Comparison of ENCODE assay signal across 13 cellular contexts in the genomic region with DNA sequence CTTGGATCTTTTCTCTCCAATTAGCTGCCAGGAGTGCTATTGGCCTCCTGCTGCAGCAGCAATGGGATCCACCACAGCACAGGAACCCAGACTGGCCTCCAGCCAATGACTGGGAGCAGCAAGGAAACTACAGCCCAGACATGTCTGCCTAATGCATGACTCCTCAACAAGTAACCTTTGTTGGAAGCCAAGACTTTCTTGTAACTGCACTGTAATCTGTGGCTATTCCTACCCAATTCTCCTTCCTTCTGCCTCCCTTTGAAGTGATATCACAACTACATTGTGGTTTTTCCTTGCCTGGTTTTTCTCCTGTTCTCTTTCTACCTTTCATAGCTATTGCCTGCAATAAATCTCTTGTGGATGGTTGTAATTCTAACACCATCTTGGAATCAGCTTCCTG. TPM values are rescaled to one million over a fixed set of nuclear protein-coding genes. Genes with fewer than 3 reads are reported as not detected.
DNase-seq lines count a peak whose midpoint lies in the region; ATAC-seq and TF ChIP-seq lines count a peak whose summit lies in the region.
"Had no signal": no experiment of that assay in that cellular context is flagged by ENCODE, and none has a peak within 500 bp of the region (broad histone marks: within the 10 kb centered on the region; RNA-seq: fewer than 3 reads in every experiment).

No MANE protein-coding gene starts in this region.

- H3K4me3 ChIP-seq in breast epithelium (no peak overlapping the region), fibroblast of mammary gland (ENCODE audit: control insufficient read depth, low read depth, low read length) (no peak overlapping the region)
- H3K4me3 ChIP-seq: esophagus muscularis mucosa had no signal

- TF ChIP-seq POLR2A in breast epithelium (IDR thresholded peaks at IDR 0.05): no peak

- no peaks in the 10 kb centered on the region for H3K27me3 Mint-ChIP-seq in MCF 10A (ENCODE audit: insufficient read depth, unreplicated experiment)
- H3K27me3 Mint-ChIP-seq in stimulated activated memory B cell treated with anti-CD40 and anti-IgM and Interleukin-4, amounts not matched to agents 10 μg/mL and 1 μg/mL and 100 μg/mL, for 72 hours: no peaks in the 10 kb centered on the region
- H3K27me3 Mint-ChIP-seq: activated B cell treated with CpG ODN at 0.5 μM for 24 hours had no signal

- no peaks in the 10 kb centered on the region for H3K36me3 ChIP-seq in breast epithelium
- H3K36me3 ChIP-seq: esophagus muscularis mucosa had no signal

- H3K4me1 Mint-ChIP-seq in MCF 10A (ENCODE audit: insufficient read depth, unreplicated experiment): peaks cover 15% of the 10 kb centered on the region
- H3K4me1 Mint-ChIP-seq in stimulated activated memory B cell treated with anti-CD40 and anti-IgM and Interleukin-4, amounts not matched to agents 10 μg/mL and 1 μg/mL and 100 μg/mL, for 72 hours: no peaks in the 10 kb centered on the region
- H3K4me1 Mint-ChIP-seq: activated B cell treated with CpG ODN at 0.5 μM for 24 hours had no signal

- ATAC-seq in stimulated activated memory B cell treated with anti-CD40 and anti-IgM and Interleukin-4, amounts not matched to agents 10 μg/mL and 1 μg/mL and 100 μg/mL, for 72 hours: peak; percentile 29
- ATAC-seq in HG02678 (IDR thresholded peaks at IDR 0.05; ENCODE audit: unreplicated experiment) (no peak), GM21619 (IDR thresholded peaks at IDR 0.05; ENCODE audit: unreplicated experiment) (no peak)
- ATAC-seq: activated naive CD4-positive, alpha-beta T cell treated with anti-CD3 and anti-CD28 coated beads, Interleukin-2, amount 50 U/mL, for 72 hours had no signal

- no peak overlapping the region for H3K4me3 Mint-ChIP-seq in MCF 10A (ENCODE audit: unreplicated experiment)
- H3K4me3 Mint-ChIP-seq in stimulated activated memory B cell treated with anti-CD40 and anti-IgM and Interleukin-4, amounts not matched to agents 10 μg/mL and 1 μg/mL and 100 μg/mL, for 72 hours: no peak overlapping the region
- H3K4me3 Mint-ChIP-seq: activated B cell treated with CpG ODN at 0.5 μM for 24 hours had no signal

- H3K9me3 Mint-ChIP-seq in MCF 10A (ENCODE audit: unreplicated experiment): no peaks in the 10 kb centered on the region
- no peaks in the 10 kb centered on the region for H3K9me3 Mint-ChIP-seq in stimulated activated memory B cell treated with anti-CD40 and anti-IgM and Interleukin-4, amounts not matched to agents 10 μg/mL and 1 μg/mL and 100 μg/mL, for 72 hours
- H3K9me3 Mint-ChIP-seq: activated B cell treated with CpG ODN at 0.5 μM for 24 hours; activated naive CD4-positive, alpha-beta T cell treated with anti-CD3 and anti-CD28 coated beads, Interleukin-2, amount 50 U/mL, for 72 hours had no signal

- BruUV-seq in MCF 10A (replicated peaks; lab: Mats Ljungman, UMichigan): no TSS peak

- CTCF ChIA-PET in MCF 10A (lab: Yijun Ruan, JAX): no interaction called here

- in situ Hi-C loops in SK-MEL-5 (cut with HindIII; ENCODE audit: low pct_unique_long_range_greater_than_20kb, low sequenced_read_pairs): no loop called here

- TF ChIP-seq CTCF in MCF 10A (IDR thresholded peaks at IDR 0.05; ENCODE audit: unreplicated experiment) (no peak), breast epithelium (IDR thresholded peaks at IDR 0.05) (no peak), fibroblast of mammary gland (conservative IDR thresholded peaks at IDR 0.05; ENCODE audit: control insufficient read depth, insufficient read depth, low read depth, low read length) (no peak)

- POLR2A ChIA-PET in MCF 10A (lab: Yijun Ruan, JAX): interaction anchor here (0.6 to 1.2 kb wide), 2 partner anchors 21 to 200 kb away, joined by 3 read pairs; no protein-coding TSS in a partner anchor

- no peaks in the 10 kb centered on the region for H3K27me3 ChIP-seq in breast epithelium
- H3K27me3 ChIP-seq: esophagus muscularis mucosa had no signal

- H3K9me3 ChIP-seq in breast epithelium: no peaks in the 10 kb centered on the region
- H3K9me3 ChIP-seq: esophagus muscularis mucosa had no signal

- DNase-seq in MCF 10A (ENCODE audit: unreplicated experiment): peak; percentile 54
- DNase-seq in breast epithelium (ENCODE audit: low spot score in 2 of 2): no peak
- DNase-seq in SK-MEL-5 (ENCODE audit: low read depth, low spot score): peak; percentile 64
- DNase-seq in fibroblast of mammary gland (ENCODE audit: low read depth): peak; percentile 41
- no peak for DNase-seq in NCI-H1417 (lab: John Stamatoyannopoulos, UW)
- DNase-seq: activated B cell treated with CpG ODN at 0.5 μM for 24 hours had no signal

- peaks cover 7% of the 10 kb centered on the region for H3K36me3 Mint-ChIP-seq in MCF 10A (ENCODE audit: insufficient read depth, unreplicated experiment)
- no peaks in the 10 kb centered on the region for H3K36me3 Mint-ChIP-seq in stimulated activated memory B cell treated with anti-CD40 and anti-IgM and Interleukin-4, amounts not matched to agents 10 μg/mL and 1 μg/mL and 100 μg/mL, for 72 hours
- H3K36me3 Mint-ChIP-seq: activated naive CD4-positive, alpha-beta T cell treated with anti-CD3 and anti-CD28 coated beads, Interleukin-2, amount 50 U/mL, for 72 hours had no signal

- H3K27ac Mint-ChIP-seq in MCF 10A (ENCODE audit: low read depth, unreplicated experiment): peak overlapping the region; percentile 3
- H3K27ac Mint-ChIP-seq in stimulated activated memory B cell treated with anti-CD40 and anti-IgM and Interleukin-4, amounts not matched to agents 10 μg/mL and 1 μg/mL and 100 μg/mL, for 72 hours: no peak overlapping the region
- H3K27ac Mint-ChIP-seq: activated B cell treated with CpG ODN at 0.5 μM for 24 hours; activated naive CD4-positive, alpha-beta T cell treated with anti-CD3 and anti-CD28 coated beads, Interleukin-2, amount 50 U/mL, for 72 hours had no signal

- H3K4me1 ChIP-seq in breast epithelium: no peaks in the 10 kb centered on the region
- H3K4me1 ChIP-seq: esophagus muscularis mucosa, parathyroid adenoma had no signal

- intact Hi-C loops in MCF 10A (cut with micrococcal nuclease): no loop called here
- intact Hi-C loops in breast epithelium (cut with DNase I; ENCODE audit: low total_unique reads): no loop called here

- H3K27ac ChIP-seq in breast epithelium: no peak overlapping the region
- H3K27ac ChIP-seq: esophagus muscularis mucosa, parathyroid adenoma had no signal

RNA-seq across cellular contexts. Expression of a gene that starts 39.8 kb away (rescaled TPM):
- total RNA-seq in MCF 10A (2022) (29.1 and 34.8 TPM in 2 replicates), breast epithelium (10 to 100 TPM; 12.7 to 15.7 (median 15.4) TPM)
- total RNA-seq in SK-MEL-5 (2014; rRNA removed; shearing (Covaris generic)): 179 and 186 TPM in 2 replicates
- 221 and 235 TPM in 2 replicates for polyA plus RNA-seq in SK-MEL-5 (2015; cell fraction: cytosol; rRNA removed)
- polyA plus RNA-seq in SK-MEL-5 (2015; cell fraction: nucleus; rRNA removed): 51.3 and 60.2 TPM in 2 replicates
- total RNA-seq: OCI-LY7 had no signal

Comparison
In these comparisons a context has a peak if more than half of its experiments do, and no peak if none do; other contexts are left out.
1. DNase-seq: peak in MCF 10A (single experiment), SK-MEL-5 (single experiment) and fibroblast of mammary gland (single experiment); none in breast epithelium (0 of 2) and NCI-H1417 (0 of 3).